In the genomic region with DNA sequence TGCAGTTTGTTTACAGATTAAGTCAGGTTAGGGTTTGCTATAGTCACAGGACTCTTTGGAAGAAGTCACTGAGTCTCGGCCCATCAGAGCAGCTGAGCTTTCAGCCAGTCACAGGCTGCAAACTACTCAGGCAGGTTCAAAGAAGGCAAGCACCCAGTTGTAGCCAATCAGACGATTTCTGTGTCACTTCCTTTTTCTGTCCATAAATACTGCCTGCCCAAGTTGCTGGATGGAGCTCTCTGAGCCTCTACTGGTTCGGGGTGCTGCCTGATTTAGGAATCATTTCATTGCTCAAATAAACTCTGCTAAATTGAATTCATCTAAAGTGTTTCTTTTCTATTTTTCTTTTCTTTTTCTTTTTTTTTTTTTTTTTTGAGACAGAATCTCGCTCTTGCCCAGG, we compare ENCODE assay signal across 11 cellular contexts. TPM values are rescaled to one million over a fixed set of nuclear protein-coding genes. Genes with fewer than 3 reads are reported as not detected.
A peak's percentile ranks its signal among the peaks of the same experiment; 100 is the strongest.
DNase-seq lines count a peak whose midpoint lies in the region; ATAC-seq, FAIRE-seq and TF ChIP-seq lines count a peak whose summit lies in the region.
"Had no signal": no experiment of that assay in that cellular context is flagged by ENCODE, and none has a peak within 500 bp of the region (broad histone marks: within the 10 kb centered on the region; RNA-seq: fewer than 3 reads in every experiment).

No MANE protein-coding gene starts in this region.

- TF ChIP-seq EP300 in K562 (IDR thresholded peaks at IDR 0.05; ENCODE audit: low read length) (no peak), sigmoid colon (IDR thresholded peaks at IDR 0.05) (no peak)

- in situ Hi-C loops in K562 (cut with MboI) = no loop called here

- TF ChIP-seq CTCF in NB4 (IDR thresholded peaks at IDR 0.05; ENCODE audit: low read depth, low read length) (no peak), K562 (IDR thresholded peaks at IDR 0.05 in 2 of 3, conservative IDR thresholded peaks at IDR 0.05 in 1 of 3; ENCODE audit: insufficient read depth in 2 of 3, low read depth in 1 of 3, low read length in 3 of 3) (no peak), sigmoid colon (IDR thresholded peaks at IDR 0.05) (no peak)

- H3K9me3 ChIP-seq in K562 (replicated peaks; ENCODE audit: control insufficient read depth, insufficient read depth, low read depth, low read length) (no peaks in the 10 kb centered on the region; the same call in 1 of the 2 replicates), sigmoid colon (no peaks in the 10 kb centered on the region)
- H3K9me3 ChIP-seq: transverse colon had no signal

- 23% methylated on average over 3 of the region's 4 CpGs for WGBS in K562 (ENCODE audit: insufficient coverage, low coverage, missing lambda C conversion rate)
- 47 to 50% methylated on average over 4 of the region's 4 CpGs for WGBS in sigmoid colon, 2 donors

- H3K4me1 ChIP-seq in K562 (replicated peaks in 1 of 2; ENCODE audit: control insufficient read depth in 2 of 2, insufficient read depth in 2 of 2, low read length in 2 of 2) (peaks cover 0 to 37% of the 10 kb centered on the region in 2 experiments; a peak in 3 of 5 replicates), sigmoid colon (peaks cover 0 to 10% (median 3%) of the 10 kb centered on the region in 4 donors)

- CTCF ChIA-PET in activated CD4-positive, alpha-beta T cell treated with anti-CD3 and anti-CD28 coated beads, Interleukin-2, amount 10 ng/mL, durations not matched to agents 7 days and 5 days (lab: Charles Lee) = interaction anchor here (0.7 to 3.0 kb wide), 3 partner anchors 13 to 40 kb away, joined by 3 to 14 read pairs (median 5); no protein-coding TSS in a partner anchor
- CTCF ChIA-PET in K562 (lab: Yijun Ruan, JAX; ENCODE audit: low intra/inter-chr PET ratio) = no interaction called here
- CTCF ChIA-PET in HEK293T (lab: Yijun Ruan, JAX) = no interaction called here

- H3K27ac ChIP-seq in K562 (ENCODE audit: extremely low read depth, low read depth, low read length) (no peak overlapping the region), sigmoid colon (no peak overlapping the region)

- H3K4me3 ChIP-seq in NB4 (ENCODE audit: low read depth, low read length) (no peak overlapping the region), K562 (no peak overlapping the region), sigmoid colon (no peak overlapping the region)
- H3K4me3 ChIP-seq: transverse colon had no signal

- H3K9me1 ChIP-seq in K562 (ENCODE audit: control insufficient read depth, insufficient read depth, low read length) = no peaks in the 10 kb centered on the region

- no peaks in the 10 kb centered on the region for H4K20me1 ChIP-seq in K562 (replicated peaks; ENCODE audit: control insufficient read depth, insufficient read depth, low read length)

- no peak for TF ChIP-seq RAD21 in K562 (CRISPR knock-in tag; conservative IDR thresholded peaks at IDR 0.05 in 1 of 2, IDR thresholded peaks at IDR 0.05 in 1 of 2)

- no peak overlapping the region for H3K4me2 ChIP-seq in K562 (ENCODE audit: insufficient read depth, low read length)

- no peak for TF ChIP-seq POLR2A in NB4 (IDR thresholded peaks at IDR 0.05; ENCODE audit: extremely low read depth, insufficient read length)
- no peak for TF ChIP-seq POLR2A in K562 (conservative IDR thresholded peaks at IDR 0.05)
- no peak for TF ChIP-seq POLR2A in sigmoid colon (IDR thresholded peaks at IDR 0.05)

- H3K4me3 Mint-ChIP-seq in activated CD4-positive, alpha-beta T cell treated with anti-CD3 and anti-CD28 coated beads, Interleukin-2, amount 10 ng/mL, durations not matched to agents 7 days and 5 days = no peak overlapping the region
- no peak overlapping the region for H3K4me3 Mint-ChIP-seq in activated T-helper 2 cell treated with anti-CD3 and anti-CD28 coated beads, Interferon-gamma antibody, Interleukin-2, Interleukin-4, amounts not matched to agents 10 μg/mL and 5 μg/mL and 100 μg/mL, durations not matched to agents 14 hours and 24 hours and 36 hours (ENCODE audit: low read depth)

- H3K27me3 ChIP-seq in K562 (ENCODE audit: control insufficient read depth in 2 of 2, insufficient read depth in 2 of 2, low read length in 2 of 2) (peaks cover 0 to 6% of the 10 kb centered on the region in 2 experiments; a peak in 2 of 5 replicates), sigmoid colon (no peaks in the 10 kb centered on the region)
- H3K27me3 ChIP-seq: transverse colon had no signal

- H3K27ac Mint-ChIP-seq in activated CD4-positive, alpha-beta T cell treated with anti-CD3 and anti-CD28 coated beads, Interleukin-2, amount 10 ng/mL, durations not matched to agents 7 days and 5 days = peak overlapping the region; percentile 78
- no peak overlapping the region for H3K27ac Mint-ChIP-seq in activated T-helper 2 cell treated with anti-CD3 and anti-CD28 coated beads, Interferon-gamma antibody, Interleukin-2, Interleukin-4, amounts not matched to agents 10 μg/mL and 5 μg/mL and 100 μg/mL, durations not matched to agents 14 hours and 24 hours and 36 hours

- no TSS peak for BruUV-seq in K562 (replicated peaks; lab: Mats Ljungman, UMichigan)

- no peak overlapping the region for H3K9ac ChIP-seq in K562 (ENCODE audit: insufficient read depth in 1 of 2, low read depth in 2 of 2, low read length in 2 of 2)

- H2AFZ ChIP-seq in K562 (ENCODE audit: low read depth, low read length) = peak overlapping the region; percentile 28; the same call in 1 of the 2 replicates

- POLR2A ChIA-PET in activated CD4-positive, alpha-beta T cell treated with anti-CD3 and anti-CD28 coated beads, Interleukin-2, amount 10 ng/mL, durations not matched to agents 7 days and 5 days (lab: Charles Lee) = interaction anchor here (0.6 to 1.0 kb wide), 2 partner anchors 30 to 192 kb away, joined by 4 to 7 read pairs; no protein-coding TSS in a partner anchor
- POLR2A ChIA-PET in K562 (lab: Yijun Ruan, JAX) = interaction anchor here (0.5 kb wide), 1 partner anchor 703 kb away, joined by 3 read pairs; no protein-coding TSS in a partner anchor
- POLR2A ChIA-PET in HEK293T (lab: Yijun Ruan, JAX) = interaction anchor here (0.6 to 2.0 kb wide), 2 partner anchors 33 to 185 kb away, joined by 4 to 7 read pairs; no protein-coding TSS in a partner anchor

- H3K36me3 ChIP-seq in K562 (ENCODE audit: control insufficient read depth, insufficient read depth, low read length) (no peaks in the 10 kb centered on the region), sigmoid colon (no peaks in the 10 kb centered on the region)
- H3K36me3 ChIP-seq: transverse colon had no signal

- peaks cover 11% of the 10 kb centered on the region for H3K27me3 Mint-ChIP-seq in activated CD4-positive, alpha-beta T cell treated with anti-CD3 and anti-CD28 coated beads, Interleukin-2, amount 10 ng/mL, durations not matched to agents 7 days and 5 days
- peaks cover 2% of the 10 kb centered on the region for H3K27me3 Mint-ChIP-seq in activated T-helper 2 cell treated with anti-CD3 and anti-CD28 coated beads, Interferon-gamma antibody, Interleukin-2, Interleukin-4, amounts not matched to agents 10 μg/mL and 5 μg/mL and 100 μg/mL, durations not matched to agents 14 hours and 24 hours and 36 hours (ENCODE audit: low read depth)

- DNase-seq in activated CD4-positive, alpha-beta T cell treated with anti-CD3 and anti-CD28 coated beads, Interleukin-2, amount 10 ng/mL, durations not matched to agents 7 days and 5 days = peak; percentile 55
- no peak for DNase-seq in activated CD4-positive, alpha-beta T cell treated with anti-CD3 and anti-CD28 coated beads for 4 hours
- DNase-seq in NB4 (ENCODE audit: low read depth) = peak; percentile 90
- peak in 3 of 4 experiments; percentile 36 to 46 (median 45) for DNase-seq in K562 (ENCODE audit: extremely low read depth in 1 of 4, low spot score in 3 of 4)
- DNase-seq in sigmoid colon = peak; percentile 50
- no peak for DNase-seq in HEK293T (ENCODE audit: extremely low spot score)
- no peak for DNase-seq in activated T-helper 2 cell treated with anti-CD3 and anti-CD28 coated beads, Interferon-gamma antibody, Interleukin-2, Interleukin-4, amounts not matched to agents 10 μg/mL and 5 μg/mL and 100 μg/mL, durations not matched to agents 14 hours and 24 hours and 36 hours (ENCODE audit: low spot score)
- DNase-seq: ACHN, NCI-H146 had no signal

- H3K9me3 Mint-ChIP-seq in activated CD4-positive, alpha-beta T cell treated with anti-CD3 and anti-CD28 coated beads, Interleukin-2, amount 10 ng/mL, durations not matched to agents 7 days and 5 days = peaks cover 22% of the 10 kb centered on the region
- H3K9me3 Mint-ChIP-seq in activated T-helper 2 cell treated with anti-CD3 and anti-CD28 coated beads, Interferon-gamma antibody, Interleukin-2, Interleukin-4, amounts not matched to agents 10 μg/mL and 5 μg/mL and 100 μg/mL, durations not matched to agents 14 hours and 24 hours and 36 hours = peaks cover 17% of the 10 kb centered on the region

- peak; percentile 46 for FAIRE-seq in K562 (lab: Jason Lieb, UNC)

- H3K4me1 Mint-ChIP-seq in activated CD4-positive, alpha-beta T cell treated with anti-CD3 and anti-CD28 coated beads, Interleukin-2, amount 10 ng/mL, durations not matched to agents 7 days and 5 days = peaks cover 32% of the 10 kb centered on the region
- peaks cover 25% of the 10 kb centered on the region for H3K4me1 Mint-ChIP-seq in activated T-helper 2 cell treated with anti-CD3 and anti-CD28 coated beads, Interferon-gamma antibody, Interleukin-2, Interleukin-4, amounts not matched to agents 10 μg/mL and 5 μg/mL and 100 μg/mL, durations not matched to agents 14 hours and 24 hours and 36 hours (ENCODE audit: low read depth)

- H3K79me2 ChIP-seq in K562 (ENCODE audit: control insufficient read depth, insufficient read depth, low read length) = no peaks in the 10 kb centered on the region

- intact Hi-C loops in K562 (cut with micrococcal nuclease) (no loop called here), sigmoid colon (cut with DNase I) (no loop called here)
- intact Hi-C loops in activated T-helper 2 cell treated with anti-CD3 and anti-CD28 coated beads, Interferon-gamma antibody, Interleukin-2, Interleukin-4, amounts not matched to agents 10 μg/mL and 5 μg/mL and 100 μg/mL, durations not matched to agents 14 hours and 24 hours and 36 hours (cut with micrococcal nuclease) = no loop called here

- peak; percentile 58 for ATAC-seq in K562
- no peak for ATAC-seq in GM18907 (IDR thresholded peaks at IDR 0.05; ENCODE audit: unreplicated experiment)

- peaks cover 4% of the 10 kb centered on the region for H3K36me3 Mint-ChIP-seq in activated CD4-positive, alpha-beta T cell treated with anti-CD3 and anti-CD28 coated beads, Interleukin-2, amount 10 ng/mL, durations not matched to agents 7 days and 5 days (ENCODE audit: low read depth)
- H3K36me3 Mint-ChIP-seq in activated T-helper 2 cell treated with anti-CD3 and anti-CD28 coated beads, Interferon-gamma antibody, Interleukin-2, Interleukin-4, amounts not matched to agents 10 μg/mL and 5 μg/mL and 100 μg/mL, durations not matched to agents 14 hours and 24 hours and 36 hours (ENCODE audit: low read depth) = no peaks in the 10 kb centered on the region

RNA-seq across cellular contexts. Expression of gene SH3BP2, which starts 7.3 kb away (rescaled TPM):
- 10 to 100 TPM; 69.3 to 78.2 TPM for total RNA-seq in activated CD4-positive, alpha-beta T cell treated with anti-CD3 and anti-CD28 coated beads, Interleukin-2, amount 10 ng/mL, durations not matched to agents 7 days and 5 days
- 49.1 and 137 TPM in 2 replicates for total RNA-seq in K562 (2011; cell fraction: chromatin; rRNA removed; ENCODE audit: low replicate concordance)
- 57.9 and 62.0 TPM in 2 replicates for total RNA-seq in K562 (2011; cell fraction: nucleolus; rRNA removed)
- total RNA-seq in K562 (2011; cell fraction: nucleoplasm; rRNA removed) = 59.4 and 93.7 TPM in 2 replicates
- total RNA-seq in K562 (2014; rRNA removed) (9.7 and 15.9 TPM in 2 replicates), K562 (2014; rRNA removed; fragmentation: Illumina TruSeq; extraction: Trizol) (3.7 and 3.9 TPM in 2 replicates), K562 (2015; rRNA removed; fragmentation: Illumina TruSeq; extraction: Trizol) (3.5 and 5.6 TPM in 2 replicates), K562 (2021) (10.8 and 16.0 TPM in 2 replicates), sigmoid colon (10 to 100 TPM; 18.4 to 49.3 (median 24.2) TPM)
- polyA plus RNA-seq in K562 (2011; rRNA removed) (9.6 and 13.9 TPM in 2 replicates), K562 (2014; fragmentation: Illumina TruSeq; extraction: Trizol) (5.1 and 10.9 TPM in 2 replicates), K562 (2014; fragmentation: Nextera tagmentation; extraction: Ambion mirVana) (under 1 TPM; 0.34 to 0.72 TPM), K562 (2014; rRNA removed) (14.2 and 17.6 TPM in 2 replicates), sigmoid colon (10 to 100 TPM; 18.6 to 82.4 (median 35.6) TPM)
- 10.6 and 10.7 TPM in 2 replicates for polyA plus RNA-seq in K562 (2011; cell fraction: cytosol; rRNA removed)
- polyA plus RNA-seq in K562 (2011; cell fraction: nucleus; rRNA removed) = 88.6 and 117 TPM in 2 replicates
- polyA plus RNA-seq in K562 (2012) = 4.4 and 18.7 TPM in 2 replicates
- 18.0 and 41.6 TPM in 2 replicates for polyA minus RNA-seq in K562 (2011; rRNA and poly(A)+ RNA removed)
- 5.7 and 10.8 TPM in 2 replicates for polyA minus RNA-seq in K562 (2011; cell fraction: cytosol; rRNA and poly(A)+ RNA removed)
- polyA minus RNA-seq in K562 (2011; cell fraction: nucleus; rRNA and poly(A)+ RNA removed) = 26.8 and 33.3 TPM in 2 replicates
- 64.3 and 72.7 TPM in 2 replicates for total RNA-seq in activated T-helper 2 cell treated with anti-CD3 and anti-CD28 coated beads, Interferon-gamma antibody, Interleukin-2, Interleukin-4, amounts not matched to agents 10 μg/mL and 5 μg/mL and 100 μg/mL, durations not matched to agents 14 hours and 24 hours and 36 hours

RNA-seq across cellular contexts. Expression of gene TNIP2, which starts 29.5 kb away (rescaled TPM):
- total RNA-seq in activated CD4-positive, alpha-beta T cell treated with anti-CD3 and anti-CD28 coated beads, Interleukin-2, amount 10 ng/mL, durations not matched to agents 7 days and 5 days = 10 to 100 TPM; 35.0 to 43.6 TPM
- 24.5 and 78.1 TPM in 2 replicates for total RNA-seq in K562 (2011; cell fraction: chromatin; rRNA removed; ENCODE audit: low replicate concordance)
- total RNA-seq in K562 (2011; cell fraction: nucleolus; rRNA removed) = 49.7 and 54.7 TPM in 2 replicates
- 30.4 and 33.4 TPM in 2 replicates for total RNA-seq in K562 (2011; cell fraction: nucleoplasm; rRNA removed)
- total RNA-seq in K562 (2014; rRNA removed) (42.6 and 46.7 TPM in 2 replicates), K562 (2014; rRNA removed; fragmentation: Illumina TruSeq; extraction: Trizol) (11.6 and 13.1 TPM in 2 replicates), K562 (2015; rRNA removed; fragmentation: Illumina TruSeq; extraction: Trizol) (19.5 and 21.9 TPM in 2 replicates), K562 (2021) (32.2 and 35.8 TPM in 2 replicates), sigmoid colon (10 to 100 TPM; 56.3 to 68.8 (median 66.9) TPM)
- polyA plus RNA-seq in K562 (2011; rRNA removed) (17.5 and 21.8 TPM in 2 replicates), K562 (2014; fragmentation: Illumina TruSeq; extraction: Trizol) (12.1 and 18.3 TPM in 2 replicates), K562 (2014; fragmentation: Nextera tagmentation; extraction: Ambion mirVana) (1 to 10 TPM in 1 of 2 experiments, under 1 TPM in 1; 0.61 to 1.1 TPM), K562 (2014; rRNA removed) (38.1 and 38.2 TPM in 2 replicates), sigmoid colon (10 to 100 TPM; 51.7 to 65.0 (median 51.8) TPM)
- polyA plus RNA-seq in K562 (2011; cell fraction: cytosol; rRNA removed) = 16.5 and 28.2 TPM in 2 replicates
- 49.0 and 90.0 TPM in 2 replicates for polyA plus RNA-seq in K562 (2011; cell fraction: nucleus; rRNA removed)
- polyA plus RNA-seq in K562 (2012) = 30.8 and 32.9 TPM in 2 replicates
- 10.0 and 16.8 TPM in 2 replicates for polyA minus RNA-seq in K562 (2011; rRNA and poly(A)+ RNA removed)
- polyA minus RNA-seq in K562 (2011; cell fraction: cytosol; rRNA and poly(A)+ RNA removed) = 13.7 and 14.7 TPM in 2 replicates
- 16.4 and 17.5 TPM in 2 replicates for polyA minus RNA-seq in K562 (2011; cell fraction: nucleus; rRNA and poly(A)+ RNA removed)
- 69.2 and 72.1 TPM in 2 replicates for total RNA-seq in activated T-helper 2 cell treated with anti-CD3 and anti-CD28 coated beads, Interferon-gamma antibody, Interleukin-2, Interleukin-4, amounts not matched to agents 10 μg/mL and 5 μg/mL and 100 μg/mL, durations not matched to agents 14 hours and 24 hours and 36 hours

RNA-seq across cellular contexts. Expression of gene ADD1, which starts 58.0 kb away (rescaled TPM):
- total RNA-seq in activated CD4-positive, alpha-beta T cell treated with anti-CD3 and anti-CD28 coated beads, Interleukin-2, amount 10 ng/mL, durations not matched to agents 7 days and 5 days = 100 to 1,000 TPM; 264 to 266 TPM
- 289 and 338 TPM in 2 replicates for total RNA-seq in K562 (2011; cell fraction: chromatin; rRNA removed; ENCODE audit: low replicate concordance)
- 122 and 133 TPM in 2 replicates for total RNA-seq in K562 (2011; cell fraction: nucleolus; rRNA removed)
- 186 and 236 TPM in 2 replicates for total RNA-seq in K562 (2011; cell fraction: nucleoplasm; rRNA removed)
- total RNA-seq in K562 (2014; rRNA removed) (104 and 140 TPM in 2 replicates), K562 (2014; rRNA removed; fragmentation: Illumina TruSeq; extraction: Trizol) (67.1 and 80.8 TPM in 2 replicates), K562 (2015; rRNA removed; fragmentation: Illumina TruSeq; extraction: Trizol) (74.0 and 76.9 TPM in 2 replicates), K562 (2021) (145 and 153 TPM in 2 replicates), sigmoid colon (100 to 1,000 TPM; 166 to 378 (median 183) TPM)
- polyA plus RNA-seq in K562 (2011; rRNA removed) (72.4 and 77.0 TPM in 2 replicates), K562 (2014; fragmentation: Illumina TruSeq; extraction: Trizol) (99.7 and 110 TPM in 2 replicates), K562 (2014; fragmentation: Nextera tagmentation; extraction: Ambion mirVana) (10 to 100 TPM; 17.5 to 20.7 TPM), K562 (2014; rRNA removed) (87.7 and 121 TPM in 2 replicates), sigmoid colon (100 to 1,000 TPM; 113 to 162 (median 120) TPM)
- 85.9 and 111 TPM in 2 replicates for polyA plus RNA-seq in K562 (2011; cell fraction: cytosol; rRNA removed)
- 164 and 189 TPM in 2 replicates for polyA plus RNA-seq in K562 (2011; cell fraction: nucleus; rRNA removed)
- polyA plus RNA-seq in K562 (2012) = 141 and 159 TPM in 2 replicates
- polyA minus RNA-seq in K562 (2011; rRNA and poly(A)+ RNA removed) = 65.9 and 67.4 TPM in 2 replicates
- 46.7 and 62.1 TPM in 2 replicates for polyA minus RNA-seq in K562 (2011; cell fraction: cytosol; rRNA and poly(A)+ RNA removed)
- 57.5 and 58.6 TPM in 2 replicates for polyA minus RNA-seq in K562 (2011; cell fraction: nucleus; rRNA and poly(A)+ RNA removed)
- total RNA-seq in activated T-helper 2 cell treated with anti-CD3 and anti-CD28 coated beads, Interferon-gamma antibody, Interleukin-2, Interleukin-4, amounts not matched to agents 10 μg/mL and 5 μg/mL and 100 μg/mL, durations not matched to agents 14 hours and 24 hours and 36 hours = 240 and 242 TPM in 2 replicates

Comparison
In these comparisons a context has a peak if more than half of its experiments do, and no peak if none do; other contexts are left out.
1. DNase-seq: peak in activated CD4-positive, alpha-beta T cell treated with anti-CD3 and anti-CD28 coated beads, Interleukin-2, amount 10 ng/mL, durations not matched to agents 7 days and 5 days (single experiment), NB4 (single experiment), K562 (3 of 4) and sigmoid colon (single experiment); none in activated CD4-positive, alpha-beta T cell treated with anti-CD3 and anti-CD28 coated beads for 4 hours (0 of 2), HEK293T (single experiment) and activated T-helper 2 cell treated with anti-CD3 and anti-CD28 coated beads, Interferon-gamma antibody, Interleukin-2, Interleukin-4, amounts not matched to agents 10 μg/mL and 5 μg/mL and 100 μg/mL, durations not matched to agents 14 hours and 24 hours and 36 hours (single experiment).